Comparison of ENCODE assay signal across 13 cellular contexts in genomic region chrX:1546601-1547275, GRCh38. TPM values are rescaled to one million over a fixed set of nuclear protein-coding genes. Genes with fewer than 3 reads are reported as not detected.
DNase-seq lines count a peak whose midpoint lies in the region; ATAC-seq, FAIRE-seq and TF ChIP-seq lines count a peak whose summit lies in the region.
"Had no signal": no experiment of that assay in that cellular context is flagged by ENCODE, and none has a peak within 500 bp of the region (broad histone marks: within the 10 kb centered on the region; RNA-seq: fewer than 3 reads in every experiment).

No MANE protein-coding gene starts in this region.

- no peaks in the 10 kb centered on the region for H3K27me3 ChIP-seq in GM12878 (replicated peaks in 1 of 2; ENCODE audit: control insufficient read depth in 2 of 2, insufficient read depth in 2 of 2, low read length in 1 of 2)
- H3K27me3 ChIP-seq in vagina, result no peaks in the 10 kb centered on the region
- H3K27me3 ChIP-seq: pancreas had no signal

- H3K4me3 Mint-ChIP-seq in natural killer cell treated with Interleukin-12 subunit alpha and Interleukin-12 subunit beta and Interleukin-15 and Interleukin-18, amount 100 ng/mL, for 72 hours, result no peak overlapping the region

- SMC1A ChIA-PET in GM12878 (lab: Charles Lee; ENCODE audit: uncharacterized antibody, unreplicated experiment), result no interaction called here

- H3K4me2 ChIP-seq in GM12878 (ENCODE audit: control insufficient read depth, insufficient read depth), result no peak overlapping the region
- H3K4me2 ChIP-seq: SK-N-SH had no signal

- ATAC-seq in left cardiac atrium (peak in 1 of 2 donors; percentile 68), Right ventricle myocardium superior (ENCODE audit: poor library complexity) (no peak), GM12878 (no peak), HG02973 (IDR thresholded peaks at IDR 0.05; ENCODE audit: unreplicated experiment) (no peak)
- ATAC-seq in natural killer cell treated with Interleukin-12 subunit alpha and Interleukin-12 subunit beta and Interleukin-15 and Interleukin-18, amount 100 ng/mL, for 72 hours, result no peak
- ATAC-seq: lower lobe of right lung, pancreas had no signal

- peaks cover 7% of the 10 kb centered on the region for H3K9me3 Mint-ChIP-seq in natural killer cell treated with Interleukin-12 subunit alpha and Interleukin-12 subunit beta and Interleukin-15 and Interleukin-18, amount 100 ng/mL, for 72 hours

- in situ Hi-C loops in GM12878 (cut with MboI), result no loop called here

- TF ChIP-seq POLR2A in GM12878 (IDR thresholded peaks at IDR 0.05; ENCODE audit: low read depth, low read length) (no peak), vagina (IDR thresholded peaks at IDR 0.05) (no peak)

- WGBS in GM12878 (ENCODE audit: insufficient coverage, insufficient replicate concordance, low lambda C conversion rate, missing lambda C conversion rate), result 66% methylated on average over 20 of the region's 20 CpGs

- no peak for TF ChIP-seq EP300 in GM12878 (IDR thresholded peaks at IDR 0.05; ENCODE audit: borderline replicate concordance in 1 of 2, control insufficient read depth in 1 of 2, low read depth in 2 of 2, low read length in 2 of 2)

- no peaks in the 10 kb centered on the region for H3K27me3 Mint-ChIP-seq in natural killer cell treated with Interleukin-12 subunit alpha and Interleukin-12 subunit beta and Interleukin-15 and Interleukin-18, amount 100 ng/mL, for 72 hours

- H3K27ac ChIP-seq in GM12878 (ENCODE audit: control insufficient read depth, insufficient read depth) (no peak overlapping the region), vagina (no peak overlapping the region)
- H3K27ac ChIP-seq: lower lobe of right lung, pancreas had no signal

- TF ChIP-seq CTCF in GM12878 (IDR thresholded peaks at IDR 0.05 in 2 of 3, conservative IDR thresholded peaks at IDR 0.05 in 1 of 3; ENCODE audit: control insufficient read depth in 2 of 3, extremely low read depth in 1 of 3, insufficient read depth in 1 of 3, low read depth in 3 of 3, low read length in 3 of 3) (no peak), vagina (IDR thresholded peaks at IDR 0.05) (no peak)

- peak overlapping the region; percentile 59 for H2AFZ ChIP-seq in GM12878 (ENCODE audit: control insufficient read depth, low read depth, low read length)

- no peaks in the 10 kb centered on the region for H3K79me2 ChIP-seq in GM12878 (ENCODE audit: control insufficient read depth, insufficient read depth, low read length)

- peaks cover 10% of the 10 kb centered on the region for H3K36me3 Mint-ChIP-seq in natural killer cell treated with Interleukin-12 subunit alpha and Interleukin-12 subunit beta and Interleukin-15 and Interleukin-18, amount 100 ng/mL, for 72 hours

- intact Hi-C loops in left cardiac atrium (cut with DNase I), result no loop called here
- intact Hi-C loops in Right ventricle myocardium superior (cut with DNase I), result no loop called here
- intact Hi-C loops in GM12878 (cut with micrococcal nuclease; ENCODE audit: unreplicated experiment), result no loop called here
- intact Hi-C loops in vagina (cut with DNase I), result no loop called here

- H3K9me3 ChIP-seq in GM12878 (replicated peaks; ENCODE audit: control insufficient read depth, insufficient read depth, low read length) (peaks cover 3% of the 10 kb centered on the region; the same call in 1 of the 3 replicates), vagina (no peaks in the 10 kb centered on the region)
- H3K9me3 ChIP-seq: lower lobe of right lung, pancreas, SK-N-SH had no signal

- TF ChIP-seq RAD21 in GM12878 (IDR thresholded peaks at IDR 0.05; ENCODE audit: insufficient read depth, low read depth, low read length), result no peak

- H3K36me3 ChIP-seq in GM12878 (ENCODE audit: control insufficient read depth in 2 of 2, insufficient read depth in 2 of 2, low read length in 1 of 2) (no peaks in the 10 kb centered on the region), vagina (no peaks in the 10 kb centered on the region)
- H3K36me3 ChIP-seq: lower lobe of right lung, pancreas had no signal

- peak overlapping the region; percentile 66 to 77 for H3K27ac Mint-ChIP-seq in natural killer cell treated with Interleukin-12 subunit alpha and Interleukin-12 subunit beta and Interleukin-15 and Interleukin-18, amount 100 ng/mL, for 72 hours

- H3K4me3 ChIP-seq in GM12878, result no peak overlapping the region
- H3K4me3 ChIP-seq in vagina, result no peak overlapping the region
- H3K4me3 ChIP-seq: lower lobe of right lung, pancreas had no signal

- H3K9ac ChIP-seq in GM12878 (ENCODE audit: control insufficient read depth, insufficient read depth, low read length), result no peak overlapping the region
- H3K9ac ChIP-seq: SK-N-SH had no signal

- no peaks in the 10 kb centered on the region for H3K4me1 ChIP-seq in GM12878 (ENCODE audit: control insufficient read depth, insufficient read depth, low read length)
- H3K4me1 ChIP-seq in vagina, result peaks cover 5% of the 10 kb centered on the region
- H3K4me1 ChIP-seq: lower lobe of right lung, pancreas had no signal

- CTCF ChIA-PET in GM12878 (lab: Yijun Ruan, JAX), result no interaction called here

- RAD21 ChIA-PET in GM12878 (lab: Charles Lee; ENCODE audit: unreplicated experiment), result no interaction called here

- FAIRE-seq in GM12878 (lab: Jason Lieb, UNC), result no peak
- FAIRE-seq: H54, pancreas had no signal

- peak; percentile 34 for DNase-seq in left cardiac atrium
- DNase-seq in Right ventricle myocardium superior, result no peak
- no peak for DNase-seq in GM12878 (ENCODE audit: low read depth, low spot score)
- no peak for DNase-seq in natural killer cell treated with Interleukin-12 subunit alpha and Interleukin-12 subunit beta and Interleukin-15 and Interleukin-18, amount 100 ng/mL, for 72 hours (ENCODE audit: low spot score)
- peak; percentile 62 to 88 for DNase-seq in vagina (ENCODE audit: extremely low spot score in 2 of 2)
- DNase-seq in activated gamma-delta T cell (lab: John Stamatoyannopoulos, UW), result no peak
- DNase-seq in iPS-NIHi7 (ENCODE audit: extremely low spot score), result no peak
- DNase-seq: lower lobe of right lung, SK-N-SH had no signal

- no peaks in the 10 kb centered on the region for H4K20me1 ChIP-seq in GM12878 (ENCODE audit: control insufficient read depth, insufficient read depth)

- POLR2A ChIA-PET in GM12878 (lab: Charles Lee), result no interaction called here

- BruUV-seq in GM12878 (replicated peaks; lab: Mats Ljungman, UMichigan), result no TSS peak

- peaks cover 18 to 22% of the 10 kb centered on the region in 2 donors for H3K4me1 Mint-ChIP-seq in natural killer cell treated with Interleukin-12 subunit alpha and Interleukin-12 subunit beta and Interleukin-15 and Interleukin-18, amount 100 ng/mL, for 72 hours (ENCODE audit: low read depth in 2 of 2)

TF ChIP-seq in GM12878, 131 proteins besides CTCF, POLR2A, EP300 and RAD21:
- TF ChIP-seq NR2F1 (conservative IDR thresholded peaks at IDR 0.05) (no peak), FOS (IDR thresholded peaks at IDR 0.05; ENCODE audit: borderline replicate concordance, extremely low read depth, insufficient read length) (no peak), JUND (IDR thresholded peaks at IDR 0.05; ENCODE audit: low read depth, low read length) (no peak)

RNA-seq across cellular contexts. Expression of gene P2RY8, which starts 9.8 kb away (rescaled TPM):
- total RNA-seq in left cardiac atrium, result 1 to 10 TPM; 1.8 to 3.0 TPM
- total RNA-seq in Right ventricle myocardium superior, result 1.6 TPM
- total RNA-seq in GM12878 (2013; cell fraction: nucleolus; rRNA removed), result 85.1 and 89.7 TPM in 2 replicates
- total RNA-seq in GM12878 (2014; rRNA removed), result 34.0 and 44.7 TPM in 2 replicates
- 28.8 and 29.7 TPM in 2 replicates for total RNA-seq in GM12878 (2014; rRNA removed; fragmentation: Illumina TruSeq; extraction: Trizol)
- total RNA-seq in GM12878 (2021), result 61.3 and 61.8 TPM in 2 replicates
- 30.9 TPM for polyA plus RNA-seq in GM12878 (2011; ENCODE audit: low read depth)
- 20.4 and 31.1 TPM in 2 replicates for polyA plus RNA-seq in GM12878 (2011; rRNA removed)
- 41.3 and 52.8 TPM in 2 replicates for polyA plus RNA-seq in GM12878 (2011; cell fraction: cytosol; rRNA removed)
- polyA plus RNA-seq in GM12878 (2011; cell fraction: nucleus; rRNA removed), result 29.2 and 35.1 TPM in 2 replicates
- 41.7 and 45.3 TPM in 2 replicates for polyA plus RNA-seq in GM12878 (2012)
- 27.5 and 30.5 TPM in 2 replicates for polyA plus RNA-seq in GM12878 (2014; fragmentation: Illumina TruSeq; extraction: Trizol)
- polyA plus RNA-seq in GM12878 (2014; fragmentation: Nextera tagmentation; extraction: Ambion mirVana), result 1 to 10 TPM; 2.0 to 4.0 TPM
- polyA plus RNA-seq in GM12878 (2014; rRNA removed), result 41.8 and 49.0 TPM in 2 replicates
- 10 to 100 TPM; 62.7 to 64.4 TPM for polyA plus RNA-seq in GM12878 (2016; fragmentation: Nextera tagmentation; extraction: Ambion mirVana)
- polyA minus RNA-seq in GM12878 (2011; rRNA and poly(A)+ RNA removed), result 37.7 and 60.0 TPM in 2 replicates
- 26.7 and 36.8 TPM in 2 replicates for polyA minus RNA-seq in GM12878 (2011; cell fraction: cytosol; rRNA and poly(A)+ RNA removed)
- 20.7 and 34.7 TPM in 2 replicates for polyA minus RNA-seq in GM12878 (2011; cell fraction: nucleus; rRNA and poly(A)+ RNA removed)
- 10 to 100 TPM; 19.5 to 59.1 TPM for total RNA-seq in natural killer cell treated with Interleukin-12 subunit alpha and Interleukin-12 subunit beta and Interleukin-15 and Interleukin-18, amount 100 ng/mL, for 72 hours
- 0.74 TPM for total RNA-seq in vagina
- total RNA-seq: bronchial epithelial cell had no signal

RNA-seq across cellular contexts. Expression of gene AKAP17A, which starts 44.7 kb away (rescaled TPM):
- total RNA-seq in left cardiac atrium, result 10 to 100 TPM; 16.1 to 22.3 TPM
- 12.4 TPM for total RNA-seq in Right ventricle myocardium superior
- 96.4 and 115 TPM in 2 replicates for total RNA-seq in GM12878 (2013; cell fraction: nucleolus; rRNA removed)
- total RNA-seq in GM12878 (2014; rRNA removed), result 42.8 and 47.0 TPM in 2 replicates
- total RNA-seq in GM12878 (2014; rRNA removed; fragmentation: Illumina TruSeq; extraction: Trizol), result 14.3 and 16.1 TPM in 2 replicates
- 48.7 and 53.9 TPM in 2 replicates for total RNA-seq in GM12878 (2021)
- 17.3 TPM for polyA plus RNA-seq in GM12878 (2011; ENCODE audit: low read depth)
- polyA plus RNA-seq in GM12878 (2011; rRNA removed), result 16.4 and 24.7 TPM in 2 replicates
- 30.4 and 40.9 TPM in 2 replicates for polyA plus RNA-seq in GM12878 (2011; cell fraction: cytosol; rRNA removed)
- polyA plus RNA-seq in GM12878 (2011; cell fraction: nucleus; rRNA removed), result 366 and 371 TPM in 2 replicates
- 53.8 and 67.0 TPM in 2 replicates for polyA plus RNA-seq in GM12878 (2012)
- polyA plus RNA-seq in GM12878 (2014; fragmentation: Illumina TruSeq; extraction: Trizol), result 9.0 and 17.1 TPM in 2 replicates
- 1 to 10 TPM; 3.0 to 5.6 TPM for polyA plus RNA-seq in GM12878 (2014; fragmentation: Nextera tagmentation; extraction: Ambion mirVana)
- 55.8 and 64.2 TPM in 2 replicates for polyA plus RNA-seq in GM12878 (2014; rRNA removed)
- polyA plus RNA-seq in GM12878 (2016; fragmentation: Nextera tagmentation; extraction: Ambion mirVana), result 10 to 100 TPM; 26.3 to 42.6 TPM
- polyA minus RNA-seq in GM12878 (2011; rRNA and poly(A)+ RNA removed), result 4.9 and 9.4 TPM in 2 replicates
- 7.1 and 7.6 TPM in 2 replicates for polyA minus RNA-seq in GM12878 (2011; cell fraction: cytosol; rRNA and poly(A)+ RNA removed)
- 19.7 and 26.1 TPM in 2 replicates for polyA minus RNA-seq in GM12878 (2011; cell fraction: nucleus; rRNA and poly(A)+ RNA removed)
- total RNA-seq in natural killer cell treated with Interleukin-12 subunit alpha and Interleukin-12 subunit beta and Interleukin-15 and Interleukin-18, amount 100 ng/mL, for 72 hours, result 10 to 100 TPM; 74.3 to 98.4 TPM
- 49.8 TPM for total RNA-seq in vagina

Comparison
In these comparisons a context has a peak if more than half of its experiments do, and no peak if none do; other contexts are left out.
1. DNase-seq: peak in left cardiac atrium (single experiment) and vagina (2 of 2); none in Right ventricle myocardium superior (single experiment), GM12878 (single experiment), natural killer cell treated with Interleukin-12 subunit alpha and Interleukin-12 subunit beta and Interleukin-15 and Interleukin-18, amount 100 ng/mL, for 72 hours (single experiment), activated gamma-delta T cell (single experiment) and iPS-NIHi7 (single experiment).